ENCODE assay signal across 8 cellular contexts in genomic region chr1:6359568-6360496, GRCh38. TPM values are rescaled to one million over a fixed set of nuclear protein-coding genes. Genes with fewer than 3 reads are reported as not detected.
DNase-seq lines count a peak whose midpoint lies in the region; ATAC-seq and TF ChIP-seq lines count a peak whose summit lies in the region.

No MANE protein-coding gene starts in this region.

- ATAC-seq in CD4-positive, CD25-positive, alpha-beta regulatory T cell (ENCODE audit: low read depth in 2 of 2), result peak; percentile 67 to 78
- peak; percentile 84 for ATAC-seq in GM19395 (IDR thresholded peaks at IDR 0.05; ENCODE audit: unreplicated experiment)
- ATAC-seq in HG03520 (IDR thresholded peaks at IDR 0.05; ENCODE audit: unreplicated experiment), result peak; percentile 86

- H3K4me1 ChIP-seq in CD4-positive, CD25-positive, alpha-beta regulatory T cell (ENCODE audit: control insufficient read depth, insufficient read depth, low read length, poor library complexity, severe bottlenecking), result peaks cover 28% of the 10 kb centered on the region
- peaks cover 47 to 75% of the 10 kb centered on the region in 2 donors for H3K4me1 ChIP-seq in duodenal mucosa (ENCODE audit: control insufficient read depth in 1 of 2, insufficient read depth in 2 of 2, low read length in 2 of 2)
- peaks cover 55 to 59% of the 10 kb centered on the region in 2 donors for H3K4me1 ChIP-seq in mucosa of rectum (ENCODE audit: control insufficient read depth in 2 of 2, insufficient read depth in 2 of 2, low read length in 2 of 2)
- peaks cover 31% of the 10 kb centered on the region for H3K4me1 ChIP-seq in stomach smooth muscle (ENCODE audit: control insufficient read depth, insufficient read depth, low read length)

- no peaks in the 10 kb centered on the region for H3K36me3 ChIP-seq in CD4-positive, CD25-positive, alpha-beta regulatory T cell (ENCODE audit: control insufficient read depth, insufficient read depth, low read length)
- H3K36me3 ChIP-seq in WERI-Rb-1 (peaks cover 3% of the 10 kb centered on the region; the same call in 1 of the 2 replicates), duodenal mucosa (ENCODE audit: control insufficient read depth in 1 of 2, insufficient read depth in 2 of 2, low read length in 2 of 2) (peaks cover 0 to 5% of the 10 kb centered on the region in 2 donors), mucosa of rectum (ENCODE audit: control insufficient read depth in 2 of 2, insufficient read depth in 2 of 2, low read length in 2 of 2) (no peaks in the 10 kb centered on the region), stomach smooth muscle (ENCODE audit: control insufficient read depth in 2 of 2, insufficient read depth in 2 of 2, low read length in 2 of 2) (no peaks in the 10 kb centered on the region)

- peak overlapping the region; percentile 85 to 99 (median 91) for H3K27ac Mint-ChIP-seq in CD4-positive, CD25-positive, alpha-beta regulatory T cell

- H3K4me1 Mint-ChIP-seq in CD4-positive, CD25-positive, alpha-beta regulatory T cell, result peaks cover 4 to 50% (median 25%) of the 10 kb centered on the region in 4 donors

- H3K36me3 Mint-ChIP-seq in CD4-positive, CD25-positive, alpha-beta regulatory T cell, result no peaks in the 10 kb centered on the region

- no peaks in the 10 kb centered on the region for H3K9me3 ChIP-seq in CD4-positive, CD25-positive, alpha-beta regulatory T cell (ENCODE audit: control insufficient read depth in 2 of 2, low read length in 2 of 2)
- H3K9me3 ChIP-seq in WERI-Rb-1 (ENCODE audit: severe bottlenecking) (no peaks in the 10 kb centered on the region), duodenal mucosa (ENCODE audit: control insufficient read depth in 1 of 2, low read length in 2 of 2) (no peaks in the 10 kb centered on the region), mucosa of rectum (ENCODE audit: control insufficient read depth in 2 of 2, low read length in 2 of 2) (no peaks in the 10 kb centered on the region), stomach smooth muscle (ENCODE audit: control insufficient read depth in 2 of 2, low read length in 2 of 2) (no peaks in the 10 kb centered on the region)

- H3K4me3 Mint-ChIP-seq in CD4-positive, CD25-positive, alpha-beta regulatory T cell, result peak overlapping the region; percentile 53 to 90 (median 78)

- H3K27me3 Mint-ChIP-seq in CD4-positive, CD25-positive, alpha-beta regulatory T cell, result no peaks in the 10 kb centered on the region

- no peak for TF ChIP-seq CTCF in WERI-Rb-1 (IDR thresholded peaks at IDR 0.05; ENCODE audit: low read depth, low read length)

- H3K9ac ChIP-seq in duodenal mucosa (ENCODE audit: low read depth in 1 of 2, low read length in 2 of 2) (peak overlapping the region; percentile 43 to 60), mucosa of rectum (ENCODE audit: low read depth in 1 of 2, low read length in 2 of 2) (peak overlapping the region; percentile 63 to 70), stomach smooth muscle (ENCODE audit: low read length in 2 of 2) (peak overlapping the region in 1 of 2 donors; percentile 62)

- no peaks in the 10 kb centered on the region for H3K27me3 ChIP-seq in CD4-positive, CD25-positive, alpha-beta regulatory T cell (ENCODE audit: control insufficient read depth, insufficient read depth, low read length)
- H3K27me3 ChIP-seq in WERI-Rb-1 (ENCODE audit: insufficient read depth, low read depth, severe bottlenecking) (no peaks in the 10 kb centered on the region), duodenal mucosa (ENCODE audit: control insufficient read depth in 1 of 2, insufficient read depth in 2 of 2, low read length in 2 of 2) (no peaks in the 10 kb centered on the region), mucosa of rectum (ENCODE audit: control insufficient read depth in 2 of 2, insufficient read depth in 2 of 2, low read length in 2 of 2) (no peaks in the 10 kb centered on the region), stomach smooth muscle (ENCODE audit: control insufficient read depth in 1 of 2, insufficient read depth in 2 of 2, low read length in 2 of 2) (no peaks in the 10 kb centered on the region)

- no peaks in the 10 kb centered on the region for H3K9me3 Mint-ChIP-seq in CD4-positive, CD25-positive, alpha-beta regulatory T cell

- peak; percentile 33 to 82 (median 47) for DNase-seq in CD4-positive, CD25-positive, alpha-beta regulatory T cell
- DNase-seq in WERI-Rb-1 (peak; percentile 29), amniotic stem cell (lab: John Stamatoyannopoulos, UW) (no peak)

- H3K27ac ChIP-seq in CD4-positive, CD25-positive, alpha-beta regulatory T cell (ENCODE audit: insufficient read depth, low read length, poor library complexity, severe bottlenecking), result peak overlapping the region; percentile 78
- H3K27ac ChIP-seq in WERI-Rb-1 (peak overlapping the region; percentile 55), duodenal mucosa (ENCODE audit: low read depth, low read length) (peak overlapping the region; percentile 90), mucosa of rectum (ENCODE audit: low read depth in 2 of 2, low read length in 2 of 2) (peak overlapping the region; percentile 90 to 94), stomach smooth muscle (ENCODE audit: low read length) (peak overlapping the region; percentile 64)

- H3K4me3 ChIP-seq in CD4-positive, CD25-positive, alpha-beta regulatory T cell (ENCODE audit: low read depth, low read length), result peak overlapping the region; percentile 53
- H3K4me3 ChIP-seq in WERI-Rb-1 (ENCODE audit: low read depth, low read length), result no peak overlapping the region
- H3K4me3 ChIP-seq in duodenal mucosa (ENCODE audit: low read depth in 1 of 2, low read length in 2 of 2), result peak overlapping the region; percentile 56 to 58
- H3K4me3 ChIP-seq in mucosa of rectum (ENCODE audit: low read length in 2 of 2), result peak overlapping the region; percentile 37 to 51
- H3K4me3 ChIP-seq in stomach smooth muscle (ENCODE audit: low read length in 2 of 2), result peak overlapping the region in 1 of 2 donors; percentile 52

RNA-seq across cellular contexts. Expression of gene ACOT7, which starts 33.7 kb away (rescaled TPM):
- total RNA-seq in CD4-positive, CD25-positive, alpha-beta regulatory T cell, result 9.6 TPM
- 10 to 100 TPM in 2 of 4 donors, 1 to 10 TPM in 2; 9.3 to 13.6 (median 9.9) TPM for polyA plus RNA-seq in CD4-positive, CD25-positive, alpha-beta regulatory T cell

RNA-seq across cellular contexts. Expression of gene HES2, which starts 59.9 kb away (rescaled TPM):
- not detected for total RNA-seq in CD4-positive, CD25-positive, alpha-beta regulatory T cell
- polyA plus RNA-seq in CD4-positive, CD25-positive, alpha-beta regulatory T cell, result not detected
